In the genomic region with DNA sequence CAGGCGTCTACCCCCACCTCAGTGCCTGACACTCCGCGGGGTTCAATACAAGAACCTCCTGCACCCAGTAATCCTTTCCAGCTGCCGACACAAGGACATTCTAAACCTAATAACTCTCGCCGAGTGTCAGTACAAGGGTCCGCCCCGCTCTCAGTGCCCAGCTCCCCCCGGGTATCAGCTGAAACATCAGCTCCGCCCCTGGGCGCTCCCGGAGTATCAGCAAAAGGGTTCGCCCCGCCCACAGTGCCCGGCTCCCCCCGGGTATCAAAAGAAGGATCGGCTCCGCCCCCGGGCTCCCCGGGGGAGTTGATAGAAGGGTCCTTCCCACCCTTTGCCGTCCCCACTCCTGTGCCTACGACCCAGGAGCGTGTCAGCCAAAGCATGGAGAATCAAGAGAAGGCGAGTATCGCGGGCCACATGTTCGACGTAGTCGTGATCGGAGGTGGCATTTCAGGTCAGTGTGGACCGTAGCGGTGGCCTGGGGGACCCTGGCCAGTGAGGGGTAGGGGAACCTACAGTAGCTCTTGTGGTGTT, we compare ENCODE assay signal across 8 cellular contexts. TPM values are rescaled to one million over a fixed set of nuclear protein-coding genes. Genes with fewer than 3 reads are reported as not detected.
DNase-seq lines count a peak whose midpoint lies in the region; ATAC-seq, FAIRE-seq and TF ChIP-seq lines count a peak whose summit lies in the region.

MAOA (plus strand) TSS at position 339 of the 534 bp plus-strand sequence; CDS start at position 382, 43 bp downstream.

- CTCF ChIA-PET in Panc1 (lab: Charles Lee): no interaction called here

- ATAC-seq in Panc1 (no peak), left cardiac atrium (peak; percentile 20 to 62), pancreas (peak; percentile 35 to 73 (median 67)), GM21360 (IDR thresholded peaks at IDR 0.05; ENCODE audit: unreplicated experiment) (no peak), GM19452 (IDR thresholded peaks at IDR 0.05; ENCODE audit: unreplicated experiment) (no peak)

- TF ChIP-seq CTCF in Panc1 (IDR thresholded peaks at IDR 0.05) (no peak), pancreas (IDR thresholded peaks at IDR 0.05) (no peak)

- intact Hi-C loops in Panc1 (cut with micrococcal nuclease; ENCODE audit: unreplicated experiment) (no loop called here), left cardiac atrium (cut with DNase I) (loop anchor here in 1 of 2 donors (2.0 kb wide), 2 partner anchors 51 to 87 kb away; no protein-coding TSS in a partner anchor), pancreas (cut with DNase I) (no loop called here)

- H3K4me1 ChIP-seq in Panc1 (ENCODE audit: control insufficient read depth, insufficient read depth, low read length) (no peaks in the 10 kb centered on the region), pancreas (no peaks in the 10 kb centered on the region)

- 2 to 24% methylated on average over 32 of the region's 32 CpGs for WGBS in pancreas, 2 donors

- POLR2A ChIA-PET in Panc1 (lab: Charles Lee): no interaction called here

- BruUV-seq in Panc1 (replicated peaks; lab: Mats Ljungman, UMichigan): no TSS peak

- H3K27me3 ChIP-seq in Panc1 (ENCODE audit: control insufficient read depth, insufficient read depth, low read length) (no peaks in the 10 kb centered on the region), pancreas (no peaks in the 10 kb centered on the region)

- no peak within 1 kb of the TSS for H3K27ac ChIP-seq in Panc1 (ENCODE audit: low read length)
- H3K27ac ChIP-seq in pancreas: peak within 1 kb of the TSS; percentile 54 to 84 (median 76)

- H3K4me3 ChIP-seq in Panc1 (ENCODE audit: low read depth in 2 of 2, low read length in 2 of 2): peak within 1 kb of the TSS; percentile 39 to 63
- H3K4me3 ChIP-seq in pancreas: peak within 1 kb of the TSS; percentile 35 to 61 (median 48)

- H3K36me3 ChIP-seq in Panc1 (ENCODE audit: control insufficient read depth, insufficient read depth, low read length) (no peaks in the 10 kb centered on the region; the same call in 1 of the 2 replicates), pancreas (no peaks in the 10 kb centered on the region)

- H3K9me3 ChIP-seq in Panc1 (ENCODE audit: control insufficient read depth, insufficient read depth, low read depth, low read length): no peaks in the 10 kb centered on the region
- H3K9me3 ChIP-seq in pancreas: no peaks in the 10 kb centered on the region

- peak; percentile 41 for FAIRE-seq in pancreas (lab: Jason Lieb, UNC)

- DNase-seq in EL (peak; percentile 2), Panc1 (ENCODE audit: low read depth, low spot score) (no peak), amniotic epithelial cell (ENCODE audit: low read depth) (peak; percentile 50), left cardiac atrium (peak; percentile 84), pancreas (peak; percentile 53 to 86 (median 80)), UCSD-AML1 (lab: John Stamatoyannopoulos, UW; ENCODE audit: unreplicated experiment) (no peak)

- in situ Hi-C loops in Panc1 (cut with HindIII; ENCODE audit: low pct_unique_long_range_greater_than_20kb, low sequenced_read_pairs): no loop called here

RNA-seq across cellular contexts. Expression of gene MAOA, which starts in this region (rescaled TPM):
- total RNA-seq in Panc1 (2021; ENCODE audit: unreplicated experiment): 0.23 TPM
- 0.16 TPM for polyA plus RNA-seq in Panc1 (2012; ENCODE audit: insufficient read length)
- 100 to 1,000 TPM; 102 to 105 TPM for total RNA-seq in left cardiac atrium
- 100 to 1,000 TPM in 1 of 6 donors, 10 to 100 TPM in 5; 26.3 to 106 (median 53.4) TPM for total RNA-seq in pancreas
- 10 to 100 TPM; 17.1 to 37.5 TPM for polyA plus RNA-seq in pancreas

Comparison
In these comparisons a context has a peak if more than half of its experiments do, and no peak if none do; other contexts are left out.
1. RNA of gene MAOA (total RNA-seq): 102 to 105 TPM in left cardiac atrium and 26.3 to 106 TPM in pancreas; 0.23 TPM in Panc1 (single experiment); every median in the first group is over 10 times any median in the second.
2. DNase-seq: peak in EL (single experiment), amniotic epithelial cell (single experiment), left cardiac atrium (single experiment) and pancreas (6 of 6); none in Panc1 (single experiment) and UCSD-AML1 (single experiment).
3. ATAC-seq: peak in left cardiac atrium (2 of 2) and pancreas (4 of 4); none in Panc1 (single experiment), GM21360 (single experiment) and GM19452 (single experiment).